32 cellular contexts compared by ENCODE assay signal in genomic region chr5:171777420-171777759, GRCh38. TPM values are rescaled to one million over a fixed set of nuclear protein-coding genes. Genes with fewer than 3 reads are reported as not detected.
"Had no signal": no experiment of that assay in that cellular context is flagged by ENCODE, and none has a peak within 500 bp of the region (broad histone marks: within the 10 kb centered on the region; RNA-seq: fewer than 3 reads in every experiment).

No MANE protein-coding gene starts in this region.

- H3K27me3 ChIP-seq: Peyer's patch had no signal

- H3K4me1 ChIP-seq: breast epithelium, Peyer's patch had no signal

- H3K27ac ChIP-seq: breast epithelium, Peyer's patch, RWPE1 had no signal

- DNase-seq: activated B cell treated with CpG ODN at 0.5 μM for 24 hours; activated CD4-positive, alpha-beta memory T cell treated with anti-CD3 and anti-CD28 coated beads for 36 hours; activated CD4-positive, alpha-beta T cell treated with anti-CD3 and anti-CD28 coated beads for 1 hour; activated CD4-positive, alpha-beta T cell treated with anti-CD3 and anti-CD28 coated beads, Interleukin-2, amount 10 ng/mL, durations not matched to agents 7 days and 5 days; activated gamma-delta T cell; activated naive CD4-positive, alpha-beta T cell treated with anti-CD3 and anti-CD28 coated beads, Interleukin-2, amount 10 ng/mL, durations not matched to agents 7 days and 5 days; activated naive CD8-positive, alpha-beta T cell treated with anti-CD3 and anti-CD28 coated beads for 36 hours; activated T-cell treated with anti-CD3 and anti-CD28 coated beads for 4 hours; activated T-cell treated with anti-CD3 and anti-CD28 coated beads, Interleukin-2, amount 50 U/mL, for 48 hours; anterior cingulate cortex; caudate nucleus; Karpas-422; MM.1S; NCI-H1105; NCI-H1436; NCI-H1694 treated with DMSO at 0.1 percent for 48 hours; NCI-H2029 treated with DMSO at 0.1 percent for 48 hours; NCI-H524 treated with DMSO at 0.1 percent for 48 hours; NK-92 treated with Interleukin-12 subunit alpha and Interleukin-12 subunit beta, amount 100 ng/mL, for 24 hours; OCI-M1; Peyer's patch; Right ventricle myocardium superior; T-helper 17 cell; T-helper 9 cell had no signal

- H3K9me3 ChIP-seq: breast epithelium, Peyer's patch had no signal

- H3K4me3 ChIP-seq: breast epithelium, K562, Peyer's patch had no signal

- ATAC-seq: activated T-helper 17 cell treated with anti-CD3 and anti-CD28 coated beads, Interleukin-2, amount 50 U/mL, for 72 hours; K562; T-helper 17 cell had no signal

- H3K36me3 ChIP-seq: breast epithelium, Peyer's patch had no signal

RNA-seq across cellular contexts. Expression of gene SMIM23, which starts 8.2 kb away (rescaled TPM):
- total RNA-seq: activated B cell treated with CpG ODN at 0.5 μM for 24 hours; activated CD4-positive, alpha-beta memory T cell treated with anti-CD3 and anti-CD28 coated beads for 36 hours; activated CD4-positive, alpha-beta T cell treated with anti-CD3 and anti-CD28 coated beads, Interleukin-2, amount 10 ng/mL, durations not matched to agents 7 days and 5 days; activated CD8-positive, alpha-beta memory T cell treated with anti-CD3 and anti-CD28 coated beads for 36 hours; activated naive CD8-positive, alpha-beta T cell treated with anti-CD3 and anti-CD28 coated beads for 36 hours; activated T-helper 17 cell treated with anti-CD3 and anti-CD28 coated beads, Interleukin-2, amount 50 U/mL, for 72 hours; breast epithelium; cerebellum; K562; Peyer's patch; Right ventricle myocardium superior; SK-MEL-5; T-helper 17 cell had no signal
- polyA plus RNA-seq: adipose tissue, K562 had no signal
